In genomic region chr1:212557739-212558664, GRCh38 we compare ENCODE assay signal across 8 cellular contexts. TPM values are rescaled to one million over a fixed set of nuclear protein-coding genes. Genes with fewer than 3 reads are reported as not detected.
DNase-seq lines count a peak whose midpoint lies in the region; FAIRE-seq and TF ChIP-seq lines count a peak whose summit lies in the region.

No MANE protein-coding gene starts in this region.

- H3K36me3 ChIP-seq in HEK293 (ENCODE audit: control insufficient read depth in 2 of 2, insufficient read depth in 1 of 2, low read length in 2 of 2) (no peaks in the 10 kb centered on the region), subcutaneous abdominal adipose tissue (ENCODE audit: control insufficient read depth in 5 of 5, insufficient read depth in 5 of 5, low read length in 5 of 5) (no peaks in the 10 kb centered on the region)

- TF ChIP-seq POLR2A in GM12892 (IDR thresholded peaks at IDR 0.05; ENCODE audit: low read depth, low read length) = no peak

- DNase-seq in GM12892 (ENCODE audit: insufficient read length) (peak; percentile 39), NCI-H69 (lab: John Stamatoyannopoulos, UW) (peak; percentile 65), chondrocyte (ENCODE audit: low spot score) (no peak), left kidney (ENCODE audit: low read depth, low spot score) (peak; percentile 73), RCC 7860 (ENCODE audit: low spot score) (no peak), SIG-M5 (lab: John Stamatoyannopoulos, UW) (no peak)

- H3K36me3 Mint-ChIP-seq in chondrocyte (ENCODE audit: low read depth) = no peaks in the 10 kb centered on the region

- CTCF ChIA-PET in HEK293 (lab: Yijun Ruan, JAX) = no interaction called here

- H3K27me3 Mint-ChIP-seq in chondrocyte (ENCODE audit: low read depth) = no peaks in the 10 kb centered on the region

- peak overlapping the region; percentile 47; the same call in 1 of the 2 replicates for H3K27ac ChIP-seq in HEK293 (ENCODE audit: extremely low read depth, low read depth, low read length)
- peak overlapping the region; percentile 89 for H3K27ac ChIP-seq in subcutaneous abdominal adipose tissue (ENCODE audit: low read depth, low read length)

- POLR2A ChIA-PET in HEK293 (lab: Yijun Ruan, JAX) = interaction anchor here (0.8 to 2.5 kb wide), 3 partner anchors 44 to 69 kb away, joined by 3 to 26 read pairs (median 3); partner anchors contain the start of gene ATF3

- peak overlapping the region; percentile 75 for H3K4me3 Mint-ChIP-seq in chondrocyte (ENCODE audit: unreplicated experiment)

- H3K4me3 ChIP-seq in HEK293 (ENCODE audit: low read depth, low read length) = peak overlapping the region; percentile 61
- peak overlapping the region; percentile 54 to 74 (median 66) for H3K4me3 ChIP-seq in subcutaneous abdominal adipose tissue (ENCODE audit: low read depth in 1 of 5, low read length in 5 of 5)

- no peaks in the 10 kb centered on the region for H3K9me3 Mint-ChIP-seq in chondrocyte (ENCODE audit: low read depth)

- FAIRE-seq in GM12892 (lab: Jason Lieb, UNC) (no peak), RCC 7860 (lab: Jason Lieb, UNC) (no peak)

- H3K4me1 ChIP-seq in HEK293 (ENCODE audit: control insufficient read depth, insufficient read depth, low read length) (no peaks in the 10 kb centered on the region), subcutaneous abdominal adipose tissue (ENCODE audit: control insufficient read depth in 5 of 5, insufficient read depth in 5 of 5, low read length in 5 of 5) (peaks cover 0 to 17% (median 13%) of the 10 kb centered on the region in 5 donors)

- H3K9me3 ChIP-seq in HEK293 (ENCODE audit: control insufficient read depth, insufficient read depth, low read depth, low read length) (no peaks in the 10 kb centered on the region), subcutaneous abdominal adipose tissue (ENCODE audit: control insufficient read depth in 5 of 5, low read length in 5 of 5) (peaks cover 0 to 6% (median 0%) of the 10 kb centered on the region in 5 donors)

- H3K27me3 ChIP-seq in subcutaneous abdominal adipose tissue (ENCODE audit: control insufficient read depth in 5 of 5, insufficient read depth in 4 of 5, low read length in 5 of 5) = no peaks in the 10 kb centered on the region

- peak overlapping the region; percentile 90 for H3K27ac Mint-ChIP-seq in chondrocyte (ENCODE audit: unreplicated experiment)

- no peak for TF ChIP-seq CTCF in HEK293 (tag by site-specific recombination; IDR thresholded peaks at IDR 0.05)
- TF ChIP-seq CTCF in chondrocyte (IDR thresholded peaks at IDR 0.05) = no peak

- peaks cover 29% of the 10 kb centered on the region for H3K4me1 Mint-ChIP-seq in chondrocyte (ENCODE audit: low read depth)

- peak overlapping the region; percentile 6 to 92 (median 86) for H3K9ac ChIP-seq in subcutaneous abdominal adipose tissue (ENCODE audit: low read length in 5 of 5)

TF ChIP-seq in HEK293, 187 proteins besides CTCF, POLR2A, EP300 and RAD21:
- TF ChIP-seq ZNF560 (tag by site-specific recombination; IDR thresholded peaks at IDR 0.05; ENCODE audit: borderline replicate concordance) = no peak
- TF ChIP-seq ZNF202 (tag by site-specific recombination; IDR thresholded peaks at IDR 0.05; ENCODE audit: borderline replicate concordance) = peak; percentile 90

RNA-seq across cellular contexts. Expression of gene ATF3, which starts 50.6 kb away (rescaled TPM):
- polyA plus RNA-seq in GM12892 (2012; ENCODE audit: missing spikeins) = 17.0 TPM
- total RNA-seq in chondrocyte = 3.5 to 54.5 TPM (median 50.2 TPM) in 3 replicates

Comparison
In these comparisons a context has a peak if more than half of its experiments do, and no peak if none do; other contexts are left out.
1. DNase-seq: peak in GM12892 (single experiment), NCI-H69 (single experiment) and left kidney (single experiment); none in chondrocyte (single experiment), RCC 7860 (single experiment) and SIG-M5 (single experiment).